In genomic region chr22:17637490-17638181, GRCh38 we compare ENCODE assay signal across 8 cellular contexts. TPM values are rescaled to one million over a fixed set of nuclear protein-coding genes. Genes with fewer than 3 reads are reported as not detected.
DNase-seq lines count a peak whose midpoint lies in the region; ATAC-seq and TF ChIP-seq lines count a peak whose summit lies in the region.

No MANE protein-coding gene starts in this region.

- H3K27ac Mint-ChIP-seq in activated naive CD4-positive, alpha-beta T cell treated with anti-CD3 and anti-CD28 coated beads, Interleukin-2, amount 10 ng/mL, durations not matched to agents 7 days and 5 days = peak overlapping the region; percentile 97
- peak overlapping the region; percentile 99 for H3K27ac Mint-ChIP-seq in activated naive CD8-positive, alpha-beta T cell treated with anti-CD3 and anti-CD28 coated beads, Interleukin-2, amount 50 U/mL, for 24 hours

- 51% methylated on average over 10 of the region's 10 CpGs for WGBS in liver
- WGBS in upper lobe of left lung, 2 donors = 49 to 52% methylated on average over 10 of the region's 10 CpGs

- ATAC-seq in activated naive CD8-positive, alpha-beta T cell treated with anti-CD3 and anti-CD28 coated beads, Interleukin-2, amount 50 U/mL, for 24 hours = no peak
- no peak for ATAC-seq in upper lobe of left lung (ENCODE audit: low FRiP score in 2 of 2)
- ATAC-seq in HG03565 (IDR thresholded peaks at IDR 0.05; ENCODE audit: unreplicated experiment) = no peak

- peaks cover 28% of the 10 kb centered on the region for H3K4me1 Mint-ChIP-seq in activated naive CD4-positive, alpha-beta T cell treated with anti-CD3 and anti-CD28 coated beads, Interleukin-2, amount 10 ng/mL, durations not matched to agents 7 days and 5 days
- H3K4me1 Mint-ChIP-seq in activated naive CD8-positive, alpha-beta T cell treated with anti-CD3 and anti-CD28 coated beads, Interleukin-2, amount 50 U/mL, for 24 hours = peaks cover 26% of the 10 kb centered on the region

- H3K27ac ChIP-seq in liver (ENCODE audit: low read depth in 1 of 2, low read length in 2 of 2) (peak overlapping the region; percentile 97 to 100), upper lobe of left lung (peak overlapping the region; percentile 96 to 99 (median 98))

- TF ChIP-seq EP300 in upper lobe of left lung (IDR thresholded peaks at IDR 0.05) = no peak

- DNase-seq in activated naive CD4-positive, alpha-beta T cell treated with anti-CD3 and anti-CD28 coated beads, Interleukin-2, amount 10 ng/mL, durations not matched to agents 7 days and 5 days = no peak
- DNase-seq in activated naive CD4-positive, alpha-beta T cell (lab: John Stamatoyannopoulos, UW) = no peak
- no peak for DNase-seq in activated naive CD8-positive, alpha-beta T cell treated with anti-CD3 and anti-CD28 coated beads, Interleukin-2, amount 50 U/mL, for 24 hours
- no peak for DNase-seq in upper lobe of left lung
- no peak for DNase-seq in AML-193 (lab: John Stamatoyannopoulos, UW)
- DNase-seq in NCI-H748 (lab: John Stamatoyannopoulos, UW; ENCODE audit: unreplicated experiment) = no peak

- H3K27me3 ChIP-seq in liver (ENCODE audit: control insufficient read depth in 4 of 4, insufficient read depth in 4 of 4, low read length in 3 of 4) (no peaks in the 10 kb centered on the region), upper lobe of left lung (no peaks in the 10 kb centered on the region)

- no peaks in the 10 kb centered on the region for H3K27me3 Mint-ChIP-seq in activated naive CD4-positive, alpha-beta T cell treated with anti-CD3 and anti-CD28 coated beads, Interleukin-2, amount 10 ng/mL, durations not matched to agents 7 days and 5 days
- H3K27me3 Mint-ChIP-seq in activated naive CD8-positive, alpha-beta T cell treated with anti-CD3 and anti-CD28 coated beads, Interleukin-2, amount 50 U/mL, for 24 hours = no peaks in the 10 kb centered on the region

- peaks cover 4 to 15% (median 6%) of the 10 kb centered on the region in 4 donors for H3K4me1 ChIP-seq in liver (ENCODE audit: control insufficient read depth in 4 of 4, insufficient read depth in 4 of 4, low read length in 3 of 4)
- peaks cover 6 to 26% (median 17%) of the 10 kb centered on the region in 4 donors for H3K4me1 ChIP-seq in upper lobe of left lung

- H3K9me3 ChIP-seq in liver (ENCODE audit: control insufficient read depth in 4 of 4, low read length in 3 of 4) = no peaks in the 10 kb centered on the region
- H3K9me3 ChIP-seq in upper lobe of left lung = no peaks in the 10 kb centered on the region

- peak overlapping the region; percentile 92 for H3K4me3 Mint-ChIP-seq in activated naive CD4-positive, alpha-beta T cell treated with anti-CD3 and anti-CD28 coated beads, Interleukin-2, amount 10 ng/mL, durations not matched to agents 7 days and 5 days
- peak overlapping the region; percentile 100 for H3K4me3 Mint-ChIP-seq in activated naive CD8-positive, alpha-beta T cell treated with anti-CD3 and anti-CD28 coated beads, Interleukin-2, amount 50 U/mL, for 24 hours

- H3K36me3 ChIP-seq in liver (ENCODE audit: control insufficient read depth in 4 of 4, insufficient read depth in 3 of 4, low read depth in 1 of 4, low read length in 3 of 4) (peaks cover 0 to 2% (median 0%) of the 10 kb centered on the region in 4 donors), upper lobe of left lung (peaks cover 0 to 6% (median 0%) of the 10 kb centered on the region in 4 donors)

- H3K36me3 Mint-ChIP-seq in activated naive CD4-positive, alpha-beta T cell treated with anti-CD3 and anti-CD28 coated beads, Interleukin-2, amount 10 ng/mL, durations not matched to agents 7 days and 5 days = peaks cover 10% of the 10 kb centered on the region
- H3K36me3 Mint-ChIP-seq in activated naive CD8-positive, alpha-beta T cell treated with anti-CD3 and anti-CD28 coated beads, Interleukin-2, amount 50 U/mL, for 24 hours (ENCODE audit: low read depth) = peaks cover 19% of the 10 kb centered on the region

- TF ChIP-seq CTCF in liver (IDR thresholded peaks at IDR 0.05; ENCODE audit: low read depth, low read length, missing input control) (no peak), upper lobe of left lung (IDR thresholded peaks at IDR 0.05) (no peak)

- no peak for TF ChIP-seq POLR2A in upper lobe of left lung (IDR thresholded peaks at IDR 0.05)

- peak overlapping the region; percentile 82 to 100 (median 83) for H3K4me3 ChIP-seq in liver (ENCODE audit: low read depth in 1 of 3, low read length in 3 of 3)
- H3K4me3 ChIP-seq in upper lobe of left lung = peak overlapping the region; percentile 48 to 70 (median 59)

- CTCF ChIA-PET in activated naive CD4-positive, alpha-beta T cell treated with anti-CD3 and anti-CD28 coated beads, Interleukin-2, amount 10 ng/mL, durations not matched to agents 7 days and 5 days (lab: Charles Lee) = no interaction called here

- H3K9ac ChIP-seq in liver (ENCODE audit: low read depth in 1 of 2, low read length in 2 of 2) = peak overlapping the region; percentile 89 to 100

- TF ChIP-seq RAD21 in liver (IDR thresholded peaks at IDR 0.05) = no peak

- no peaks in the 10 kb centered on the region for H3K9me3 Mint-ChIP-seq in activated naive CD4-positive, alpha-beta T cell treated with anti-CD3 and anti-CD28 coated beads, Interleukin-2, amount 10 ng/mL, durations not matched to agents 7 days and 5 days
- no peaks in the 10 kb centered on the region for H3K9me3 Mint-ChIP-seq in activated naive CD8-positive, alpha-beta T cell treated with anti-CD3 and anti-CD28 coated beads, Interleukin-2, amount 50 U/mL, for 24 hours

TF ChIP-seq in liver, 16 proteins besides CTCF, POLR2A, EP300 and RAD21:
- no peak for TF ChIP-seq FOXA1 (IDR thresholded peaks at IDR 0.05)
- TF ChIP-seq MAX (IDR thresholded peaks at IDR 0.05) = no peak
- TF ChIP-seq ATF3 (IDR thresholded peaks at IDR 0.05) = no peak

RNA-seq across cellular contexts. Expression of gene BCL2L13, which starts 0.9 kb away (rescaled TPM):
- total RNA-seq in liver = 10 to 100 TPM; 25.6 to 31.8 TPM
- 10 to 100 TPM; 22.3 to 23.4 TPM for polyA plus RNA-seq in liver
- total RNA-seq in upper lobe of left lung = 10 to 100 TPM; 40.4 to 67.1 (median 45.7) TPM

RNA-seq across cellular contexts. Expression of gene ATP6V1E1, which starts 9.1 kb away (rescaled TPM):
- total RNA-seq in liver (10 to 100 TPM; 47.5 to 53.1 TPM), upper lobe of left lung (100 to 1,000 TPM in 5 of 6 donors, 10 to 100 TPM in 1; 63.5 to 153 (median 130) TPM)
- 10 to 100 TPM; 44.6 to 50.6 TPM for polyA plus RNA-seq in liver
